Comparison of ENCODE assay signal across 8 cellular contexts in genomic region chr2:211948932-211949331, GRCh38.
"Had no signal": no experiment of that assay in that cellular context is flagged by ENCODE, and none has a peak within 500 bp of the region (broad histone marks: within the 10 kb centered on the region; RNA-seq: fewer than 3 reads in every experiment).

No MANE protein-coding gene starts in this region.

- H3K27ac ChIP-seq: HL-60, KMS-11 had no signal

- H3K27ac Mint-ChIP-seq: IgD-negative memory B cell had no signal

- H3K4me3 Mint-ChIP-seq: IgD-negative memory B cell had no signal

- H3K4me2 ChIP-seq: KMS-11 had no signal

- ATAC-seq: K562 had no signal

- H3K36me3 Mint-ChIP-seq: IgD-negative memory B cell had no signal

- H3K4me3 ChIP-seq: K562 had no signal

- H3K9ac ChIP-seq: KMS-11 had no signal

- H3K27me3 Mint-ChIP-seq: IgD-negative memory B cell had no signal

- FAIRE-seq: HTR-8/SVneo, K562 had no signal

- H3K4me1 Mint-ChIP-seq: IgD-negative memory B cell had no signal

- DNase-seq: IMR-90, KBM-7, KG1 had no signal
